Comparison of ENCODE assay signal across 8 cellular contexts in the genomic region with DNA sequence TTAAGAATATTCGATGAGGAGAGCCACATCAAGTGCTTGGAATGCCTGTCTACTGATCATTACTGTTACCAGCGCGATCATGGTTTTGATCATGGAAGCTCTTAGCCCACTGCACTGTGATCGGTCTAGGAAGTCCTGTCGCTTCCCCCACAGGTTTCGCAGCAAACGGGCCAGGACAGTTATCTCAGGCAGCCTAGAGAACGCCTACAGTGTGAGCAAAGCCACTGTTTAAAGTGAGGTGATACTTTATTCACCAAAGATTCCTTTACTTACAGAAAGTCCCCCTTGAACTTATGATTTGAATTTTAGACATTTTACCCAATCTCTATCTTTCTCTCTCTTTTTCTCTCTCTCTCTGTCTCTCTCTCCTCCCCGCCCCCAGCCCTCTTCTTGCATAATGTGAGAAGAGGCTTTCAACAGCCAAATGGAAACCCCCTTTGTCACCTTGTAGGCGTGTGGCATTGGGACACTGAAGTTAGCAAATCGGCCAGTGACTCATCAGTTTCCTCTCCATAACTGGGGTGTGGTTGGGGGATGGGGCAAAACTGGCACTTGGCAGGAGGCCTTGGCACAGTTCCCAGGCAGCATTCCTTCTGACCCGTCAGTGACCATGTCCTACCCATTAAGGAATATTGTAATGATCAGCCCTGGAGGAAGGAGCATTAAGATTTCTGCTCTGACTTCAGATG.
DNase-seq lines count a peak whose midpoint lies in the region; ATAC-seq and TF ChIP-seq lines count a peak whose summit lies in the region.

No MANE protein-coding gene starts in this region.

- TF ChIP-seq CTCF in epithelial cell of esophagus (IDR thresholded peaks at IDR 0.05; ENCODE audit: insufficient read depth, low read depth, low read length, missing control alignments) = no peak
- no peak for TF ChIP-seq CTCF in natural killer cell (IDR thresholded peaks at IDR 0.05)

- no peaks in the 10 kb centered on the region for H3K9me3 Mint-ChIP-seq in natural killer cell
- no peaks in the 10 kb centered on the region for H3K9me3 Mint-ChIP-seq in stimulated activated naive CD8-positive, alpha-beta T cell treated with anti-CD3 and anti-CD28 coated beads, Interleukin-15, amount 100 ng/mL, for 72 hours

- DNase-seq in NCI-H1105 treated with DMSO at 0.1 percent for 48 hours (lab: John Stamatoyannopoulos, UW) (peak; percentile 36), NCI-H1105 (lab: John Stamatoyannopoulos, UW) (no peak), NCI-H69 (lab: John Stamatoyannopoulos, UW) (peak; percentile 33), epithelial cell of esophagus (ENCODE audit: low read depth) (peak; percentile 94), natural killer cell (peak; percentile 72)
- DNase-seq in activated CD8-positive, alpha-beta memory T cell treated with anti-CD3 and anti-CD28 coated beads, Interleukin-2, amount 50 U/mL, for 1 hour (ENCODE audit: extremely low read depth) = peak; percentile 49
- DNase-seq in stimulated activated naive CD8-positive, alpha-beta T cell treated with anti-CD3 and anti-CD28 coated beads, Interleukin-15, amount 100 ng/mL, for 72 hours = peak; percentile 79 to 92

- H3K4me3 ChIP-seq in epithelial cell of esophagus (ENCODE audit: low read length) = no peak overlapping the region

- intact Hi-C loops in natural killer cell (cut with micrococcal nuclease) = loop anchor here (1.0 to 5.0 kb wide), 5 partner anchors 16 to 286 kb away; a partner anchor contains a TSS

- H3K27ac Mint-ChIP-seq in natural killer cell = peak overlapping the region; percentile 85 to 93
- peak overlapping the region; percentile 90 to 94 for H3K27ac Mint-ChIP-seq in stimulated activated naive CD8-positive, alpha-beta T cell treated with anti-CD3 and anti-CD28 coated beads, Interleukin-15, amount 100 ng/mL, for 72 hours

- ATAC-seq in HG02852 (IDR thresholded peaks at IDR 0.05; ENCODE audit: unreplicated experiment) (peak; percentile 65), natural killer cell (peak; percentile 90 to 92 (median 91))
- peak; percentile 88 for ATAC-seq in stimulated activated naive CD8-positive, alpha-beta T cell treated with anti-CD3 and anti-CD28 coated beads, Interleukin-15, amount 100 ng/mL, for 72 hours

- H3K36me3 Mint-ChIP-seq in natural killer cell = no peaks in the 10 kb centered on the region

- H3K27me3 Mint-ChIP-seq in natural killer cell (ENCODE audit: low read depth in 2 of 2) = no peaks in the 10 kb centered on the region
- H3K27me3 Mint-ChIP-seq in stimulated activated naive CD8-positive, alpha-beta T cell treated with anti-CD3 and anti-CD28 coated beads, Interleukin-15, amount 100 ng/mL, for 72 hours = no peaks in the 10 kb centered on the region

- peaks cover 55 to 56% of the 10 kb centered on the region in 2 donors for H3K4me1 Mint-ChIP-seq in natural killer cell
- H3K4me1 Mint-ChIP-seq in stimulated activated naive CD8-positive, alpha-beta T cell treated with anti-CD3 and anti-CD28 coated beads, Interleukin-15, amount 100 ng/mL, for 72 hours = peaks cover 65% of the 10 kb centered on the region

- peak overlapping the region; percentile 87 for H3K4me3 Mint-ChIP-seq in natural killer cell
- H3K4me3 Mint-ChIP-seq in stimulated activated naive CD8-positive, alpha-beta T cell treated with anti-CD3 and anti-CD28 coated beads, Interleukin-15, amount 100 ng/mL, for 72 hours = peak overlapping the region; percentile 46 to 62
